ENCODE assay signal across 1 cellular context in genomic region chr9:83886498-83886897, GRCh38. TPM values are rescaled to one million over a fixed set of nuclear protein-coding genes. Genes with fewer than 3 reads are reported as not detected.
"Had no signal": no experiment of that assay in that cellular context is flagged by ENCODE, and none has a peak within 500 bp of the region (broad histone marks: within the 10 kb centered on the region; RNA-seq: fewer than 3 reads in every experiment).

No MANE protein-coding gene starts in this region.

RNA-seq across cellular contexts. Expression of gene KIF27, which starts 34.7 kb away (rescaled TPM):
- total RNA-seq: RPMI7951 had no signal
